ENCODE assay signal across 9 cellular contexts in the genomic region with DNA sequence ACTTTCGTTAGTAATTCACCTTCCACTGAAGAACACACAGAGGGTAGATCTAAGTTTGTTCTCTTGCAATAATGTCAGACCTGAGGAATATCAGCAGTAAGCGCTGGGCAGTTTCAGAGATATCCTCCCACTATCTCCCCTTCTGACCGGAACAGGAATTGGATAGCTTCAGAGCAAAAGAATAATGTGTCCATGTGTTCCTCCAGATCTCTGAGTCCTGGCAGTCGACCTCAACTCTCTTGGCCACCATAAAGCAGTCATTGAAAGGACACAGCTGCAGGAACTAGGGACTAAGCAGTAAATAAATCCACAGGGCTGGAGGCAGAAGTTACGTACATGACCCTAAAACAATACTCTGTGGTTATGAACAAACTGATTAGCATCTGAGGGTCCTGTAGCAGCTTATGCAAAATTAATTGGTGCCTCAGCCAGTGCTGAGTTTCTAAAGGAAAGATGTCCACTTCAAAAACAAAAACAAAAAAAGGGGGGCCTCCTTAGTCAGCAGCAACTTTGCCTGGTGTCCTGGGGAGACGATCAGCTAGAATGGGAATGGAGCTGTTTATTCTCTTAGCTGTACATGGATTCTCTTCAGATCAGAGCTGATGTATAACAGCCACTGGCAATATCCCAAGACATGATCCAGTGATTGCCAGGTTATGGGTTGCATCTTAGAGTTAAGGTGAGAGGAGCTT. TPM values are rescaled to one million over a fixed set of nuclear protein-coding genes. Genes with fewer than 3 reads are reported as not detected.
DNase-seq lines count a peak whose midpoint lies in the region; ATAC-seq, FAIRE-seq and TF ChIP-seq lines count a peak whose summit lies in the region.
"Had no signal": no experiment of that assay in that cellular context is flagged by ENCODE, and none has a peak within 500 bp of the region (broad histone marks: within the 10 kb centered on the region; RNA-seq: fewer than 3 reads in every experiment).

No MANE protein-coding gene starts in this region.

- H2BK12ac ChIP-seq in trophoblast cell (ENCODE audit: low read length), result no peak overlapping the region

- no peak overlapping the region for H4K91ac ChIP-seq in trophoblast cell (ENCODE audit: low read depth, low read length)

- H3K4ac ChIP-seq in trophoblast cell (ENCODE audit: low read depth, low read length), result no peak overlapping the region

- H3K14ac ChIP-seq in trophoblast cell (ENCODE audit: low read length), result no peak overlapping the region

- H3K9ac ChIP-seq in astrocyte (ENCODE audit: low read length) (peak overlapping the region; percentile 67), trophoblast cell (ENCODE audit: low read length) (no peak overlapping the region)

- no peak overlapping the region for H3K4me3 Mint-ChIP-seq in astrocyte (ENCODE audit: unreplicated experiment)

- H3K23ac ChIP-seq in trophoblast cell (ENCODE audit: low read length), result no peak overlapping the region

- H3K27me3 Mint-ChIP-seq in astrocyte (ENCODE audit: low read depth, unreplicated experiment), result no peaks in the 10 kb centered on the region

- no peaks in the 10 kb centered on the region for H3K9me3 Mint-ChIP-seq in astrocyte (ENCODE audit: unreplicated experiment)

- no peaks in the 10 kb centered on the region for H4K20me1 ChIP-seq in astrocyte (ENCODE audit: insufficient read depth, low read length)

- H3K9me3 ChIP-seq in astrocyte (ENCODE audit: insufficient read depth, low read depth, low read length) (no peaks in the 10 kb centered on the region), right cardiac atrium (ENCODE audit: control insufficient read depth, low read length) (no peaks in the 10 kb centered on the region), trophoblast cell (ENCODE audit: insufficient read depth, low read depth, low read length) (no peaks in the 10 kb centered on the region)

- H3K36me3 ChIP-seq in astrocyte (ENCODE audit: insufficient read depth, low read length), result no peaks in the 10 kb centered on the region
- no peaks in the 10 kb centered on the region for H3K36me3 ChIP-seq in trophoblast cell (ENCODE audit: control insufficient read depth in 1 of 2, insufficient read depth in 2 of 2, low read length in 2 of 2)

- TF ChIP-seq CTCF in astrocyte (IDR thresholded peaks at IDR 0.05; ENCODE audit: insufficient read depth, low read depth, low read length), result no peak
- no peak for TF ChIP-seq CTCF in GM10248 (IDR thresholded peaks at IDR 0.05; ENCODE audit: control extremely low read depth, extremely low read depth, low read depth, missing control alignments)

- no peaks in the 10 kb centered on the region for H3K79me1 ChIP-seq in trophoblast cell (ENCODE audit: low read length)

- CTCF ChIA-PET in GM10248 (lab: Yijun Ruan, JAX), result interaction anchor here (0.8 to 0.9 kb wide), 2 partner anchors 14 to 24 kb away, joined by 3 read pairs; no protein-coding TSS in a partner anchor

- H3K27me3 ChIP-seq in astrocyte (ENCODE audit: insufficient read depth, low read length) (no peaks in the 10 kb centered on the region), right cardiac atrium (ENCODE audit: control insufficient read depth, insufficient read depth) (no peaks in the 10 kb centered on the region), trophoblast cell (ENCODE audit: insufficient read depth, low read length) (no peaks in the 10 kb centered on the region)

- H3K4me3 ChIP-seq in astrocyte (ENCODE audit: insufficient read depth, low read depth, low read length) (peak overlapping the region; percentile 15), right cardiac atrium (ENCODE audit: low read length) (no peak overlapping the region), trophoblast cell (ENCODE audit: low read depth, low read length) (no peak overlapping the region)

- no peak overlapping the region for H4K8ac ChIP-seq in trophoblast cell (ENCODE audit: low read depth, low read length)

- H2AFZ ChIP-seq in astrocyte (ENCODE audit: low read depth, low read length) (peak overlapping the region; percentile 57), trophoblast cell (ENCODE audit: insufficient read depth, low read length, poor library complexity) (no peak overlapping the region)

- ATAC-seq in right cardiac atrium, result peak; percentile 91 to 94

- H3K4me2 ChIP-seq in astrocyte (ENCODE audit: low read length) (peak overlapping the region; percentile 74), trophoblast cell (ENCODE audit: low read length) (no peak overlapping the region)

- peaks cover 17% of the 10 kb centered on the region for H3K4me1 Mint-ChIP-seq in astrocyte (ENCODE audit: low read depth, unreplicated experiment)

- no peaks in the 10 kb centered on the region for H3K79me2 ChIP-seq in astrocyte (ENCODE audit: insufficient read depth, low read length)
- no peaks in the 10 kb centered on the region for H3K79me2 ChIP-seq in trophoblast cell (ENCODE audit: control insufficient read depth, insufficient read depth, low read length, poor library complexity)

- no peak overlapping the region for H2AK5ac ChIP-seq in trophoblast cell (ENCODE audit: low read length)

- H3K4me1 ChIP-seq in astrocyte (ENCODE audit: insufficient read depth, low read length), result peaks cover 21% of the 10 kb centered on the region
- H3K4me1 ChIP-seq in right cardiac atrium (ENCODE audit: control insufficient read depth, insufficient read depth, low read length), result peaks cover 3% of the 10 kb centered on the region
- no peaks in the 10 kb centered on the region for H3K4me1 ChIP-seq in trophoblast cell (ENCODE audit: control insufficient read depth in 1 of 2, insufficient read depth in 2 of 2, low read length in 2 of 2)

- H2BK5ac ChIP-seq in trophoblast cell (ENCODE audit: low read depth, low read length, poor library complexity), result no peak overlapping the region

- H3K18ac ChIP-seq in trophoblast cell (ENCODE audit: low read length), result no peak overlapping the region

- POLR2A ChIA-PET in GM10248 (lab: Yijun Ruan, JAX), result no interaction called here

- H3K27ac ChIP-seq in astrocyte (ENCODE audit: low read depth, low read length), result peak overlapping the region; percentile 81
- H3K27ac ChIP-seq in right cardiac atrium (ENCODE audit: low read length), result peak overlapping the region; percentile 89
- H3K27ac ChIP-seq in trophoblast cell (ENCODE audit: low read depth, low read length), result no peak overlapping the region

- no peak overlapping the region for H4K12ac ChIP-seq in trophoblast cell (ENCODE audit: low read depth, low read length)

- 33% methylated on average over 6 of the region's 6 CpGs for WGBS in right cardiac atrium
- no CpG with 5 or more reads among the region's 6 CpGs for WGBS in trophoblast cell (ENCODE audit: extremely low coverage, insufficient coverage, insufficient read length)

- FAIRE-seq in astrocyte (lab: Jason Lieb, UNC), result peak; percentile 9

- no peak overlapping the region for H2BK120ac ChIP-seq in trophoblast cell (ENCODE audit: insufficient read depth, low read length, poor library complexity)

- H3K36me3 Mint-ChIP-seq in astrocyte (ENCODE audit: low read depth, unreplicated experiment), result no peaks in the 10 kb centered on the region

- intact Hi-C loops in right cardiac atrium (cut with DNase I), result loop anchor here in 3 of 4 donors (10.0 kb wide), 1 partner anchor 234 kb away; a partner anchor contains a TSS

- peak overlapping the region; percentile 86 for H3K27ac Mint-ChIP-seq in astrocyte (ENCODE audit: unreplicated experiment)

- DNase-seq in CMK (ENCODE audit: low read depth), result peak; percentile 54
- peak; percentile 90 for DNase-seq in astrocyte (ENCODE audit: low read depth)
- peak in 2 of 3 donors; percentile 35 to 76 for DNase-seq in right cardiac atrium
- DNase-seq in renal cortical epithelial cell (ENCODE audit: low read depth), result peak; percentile 21
- DNase-seq in GM10248 (ENCODE audit: extremely low spot score), result no peak
- no peak for DNase-seq in MV-4-11 (lab: John Stamatoyannopoulos, UW)
- DNase-seq in trophoblast cell, result no peak
- DNase-seq in NAMALWA (ENCODE audit: low spot score), result no peak
- DNase-seq: activated naive CD4-positive, alpha-beta T cell treated with Interleukin-2 at 50 U/mL for 16 hours had no signal

RNA-seq across cellular contexts. Expression of a gene that starts 6.4 kb away (rescaled TPM):
- 9.1 and 10.6 TPM in 2 replicates for total RNA-seq in astrocyte
- total RNA-seq in right cardiac atrium, result 10 to 100 TPM in 3 of 4 donors, 1 to 10 TPM in 1; 8.6 to 11.2 (median 10.6) TPM
- 7.6 TPM for polyA plus RNA-seq in right cardiac atrium
- total RNA-seq in renal cortical epithelial cell, result 12.2 and 13.7 TPM in 2 replicates
- polyA plus RNA-seq in trophoblast cell (2013), result 3.8 and 3.9 TPM in 2 replicates

RNA-seq across cellular contexts. Expression of a gene that starts 57.1 kb away (rescaled TPM):
- total RNA-seq in astrocyte (0.22 and 0.34 TPM in 2 replicates), right cardiac atrium (not detected), renal cortical epithelial cell (1.4 TPM in 1 of 2 replicates, not detected in the other)
- polyA plus RNA-seq in right cardiac atrium, result not detected
- polyA plus RNA-seq in trophoblast cell (2013), result 0.60 and 0.63 TPM in 2 replicates

RNA-seq across cellular contexts. Expression of a gene that starts 57.6 kb away (rescaled TPM):
- total RNA-seq in astrocyte, result 2.7 and 3.1 TPM in 2 replicates
- total RNA-seq in right cardiac atrium, result 1 to 10 TPM; 1.9 to 4.6 (median 3.6) TPM
- polyA plus RNA-seq in right cardiac atrium, result 3.1 TPM
- 2.8 and 11.4 TPM in 2 replicates for total RNA-seq in renal cortical epithelial cell
- 1.0 and 1.2 TPM in 2 replicates for polyA plus RNA-seq in trophoblast cell (2013)

Comparison
In these comparisons a context has a peak if more than half of its experiments do, and no peak if none do; other contexts are left out.
1. DNase-seq: peak in CMK (single experiment), astrocyte (single experiment), right cardiac atrium (2 of 3) and renal cortical epithelial cell (single experiment); none in GM10248 (single experiment), MV-4-11 (single experiment), trophoblast cell (0 of 2) and NAMALWA (single experiment).